In genomic region chr3:105944281-105944680, GRCh38 we compare ENCODE assay signal across 19 cellular contexts.
DNase-seq lines count a peak whose midpoint lies in the region; ATAC-seq and TF ChIP-seq lines count a peak whose summit lies in the region.
"Had no signal": no experiment of that assay in that cellular context is flagged by ENCODE, and none has a peak within 500 bp of the region (broad histone marks: within the 10 kb centered on the region; RNA-seq: fewer than 3 reads in every experiment).

No MANE protein-coding gene starts in this region.

- CTCF ChIA-PET in T-cell (lab: Charles Lee) = interaction anchor here in 1 of 2 donors (0.7 kb wide), 1 partner anchor 9 kb away, joined by 3 read pairs; no protein-coding TSS in a partner anchor

- POLR2A ChIA-PET in T-cell (lab: Charles Lee) = no interaction called here

- H3K9me3 Mint-ChIP-seq in chondrocyte (ENCODE audit: low read depth) = no peaks in the 10 kb centered on the region
- H3K9me3 Mint-ChIP-seq in T-cell = no peaks in the 10 kb centered on the region
- H3K9me3 Mint-ChIP-seq: stimulated activated naive CD8-positive, alpha-beta T cell treated with anti-CD3 and anti-CD28 coated beads, Interleukin-15, amount 100 ng/mL, for 72 hours had no signal

- DNase-seq in EH (ENCODE audit: low read depth) (peak; percentile 77), M059J (ENCODE audit: low read depth) (peak; percentile 49), chondrocyte (ENCODE audit: low spot score) (no peak), iris pigment epithelial cell (ENCODE audit: low read depth) (peak; percentile 31), T-cell (no peak)
- no peak for DNase-seq in activated effector memory CD4-positive, alpha-beta T cell treated with anti-CD3 and anti-CD28 coated beads, Interleukin-2, amount 50 U/mL, for 16 hours
- DNase-seq: activated CD8-positive, alpha-beta memory T cell treated with anti-CD3 and anti-CD28 coated beads, Interleukin-2, amount 50 U/mL, for 48 hours; activated effector memory CD4-positive, alpha-beta T cell treated with Interleukin-2 at 50 U/mL for 16 hours; AML-193; DMS79; NCI-H1694 treated with DMSO at 0.1 percent for 48 hours; NCI-H69; psoas muscle; SHP77; stimulated activated CD4-positive, alpha-beta T cell treated with anti-CD3 and anti-CD28 coated beads, Interleukin-4, amount 100 ng/mL, for 1 hour; stimulated activated naive CD8-positive, alpha-beta T cell treated with anti-CD3 and anti-CD28 coated beads, Interleukin-15, amount 100 ng/mL, for 72 hours; T-helper 17 cell had no signal

- H3K27me3 Mint-ChIP-seq in chondrocyte (ENCODE audit: low read depth) (no peaks in the 10 kb centered on the region), T-cell (no peaks in the 10 kb centered on the region)
- H3K27me3 Mint-ChIP-seq: stimulated activated naive CD8-positive, alpha-beta T cell treated with anti-CD3 and anti-CD28 coated beads, Interleukin-15, amount 100 ng/mL, for 72 hours; T-helper 17 cell had no signal

- H3K4me1 Mint-ChIP-seq in chondrocyte (ENCODE audit: low read depth) (peaks cover 15% of the 10 kb centered on the region), T-cell (no peaks in the 10 kb centered on the region)
- H3K4me1 Mint-ChIP-seq: stimulated activated naive CD8-positive, alpha-beta T cell treated with anti-CD3 and anti-CD28 coated beads, Interleukin-15, amount 100 ng/mL, for 72 hours; T-helper 17 cell had no signal

- H3K4me3 Mint-ChIP-seq in chondrocyte (ENCODE audit: unreplicated experiment) = no peak overlapping the region
- H3K4me3 Mint-ChIP-seq in T-cell = no peak overlapping the region
- H3K4me3 Mint-ChIP-seq: stimulated activated naive CD8-positive, alpha-beta T cell treated with anti-CD3 and anti-CD28 coated beads, Interleukin-15, amount 100 ng/mL, for 72 hours; T-helper 17 cell had no signal

- peak overlapping the region; percentile 78 for H3K27ac Mint-ChIP-seq in chondrocyte (ENCODE audit: unreplicated experiment)
- H3K27ac Mint-ChIP-seq in T-cell = no peak overlapping the region
- H3K27ac Mint-ChIP-seq: stimulated activated naive CD8-positive, alpha-beta T cell treated with anti-CD3 and anti-CD28 coated beads, Interleukin-15, amount 100 ng/mL, for 72 hours; T-helper 17 cell had no signal

- no peak for TF ChIP-seq CTCF in chondrocyte (IDR thresholded peaks at IDR 0.05)

- H3K36me3 Mint-ChIP-seq in chondrocyte (ENCODE audit: low read depth) = no peaks in the 10 kb centered on the region
- no peaks in the 10 kb centered on the region for H3K36me3 Mint-ChIP-seq in T-cell

- no peak for ATAC-seq in GM18498 (IDR thresholded peaks at IDR 0.05; ENCODE audit: unreplicated experiment)
- no peak for ATAC-seq in T-cell (replicated peaks in 1 of 4)
- ATAC-seq in HG02852 (IDR thresholded peaks at IDR 0.05; ENCODE audit: unreplicated experiment) = no peak
- ATAC-seq: psoas muscle; stimulated activated naive CD8-positive, alpha-beta T cell treated with anti-CD3 and anti-CD28 coated beads, Interleukin-15, amount 100 ng/mL, for 72 hours; T-helper 17 cell had no signal

Comparison
In these comparisons a context has a peak if more than half of its experiments do, and no peak if none do; other contexts are left out.
1. DNase-seq: peak in EH (single experiment), M059J (single experiment) and iris pigment epithelial cell (single experiment); none in chondrocyte (single experiment), T-cell (0 of 34) and activated effector memory CD4-positive, alpha-beta T cell treated with anti-CD3 and anti-CD28 coated beads, Interleukin-2, amount 50 U/mL, for 16 hours (single experiment).